In genomic region chr1:173122958-173123852, GRCh38 we compare ENCODE assay signal across 1 cellular context.
TF ChIP-seq lines count a peak whose summit lies in the region.

No MANE protein-coding gene starts in this region.

TF ChIP-seq in K562, 482 proteins besides CTCF, POLR2A, EP300 and RAD21 (continued from another document):
- TF ChIP-seq ZNF318 (IDR thresholded peaks at IDR 0.05; ENCODE audit: borderline replicate concordance in 1 of 2, low read depth in 1 of 2) (0 out of 4 replicates have a peak, but pooled peaks of 1 of the 2 experiments have one; percentile 18), ETV1 (tag; conservative IDR thresholded peaks at IDR 0.05; ENCODE audit: low read depth) (peak; percentile 4; the same call in 1 of the 2 replicates), ZNF165 (CRISPR knock-in tag; IDR thresholded peaks at IDR 0.05; ENCODE audit: borderline replicate concordance) (no peak), RFX7 (CRISPR knock-in tag; IDR thresholded peaks at IDR 0.05) (no peak), ZBTB11 (CRISPR knock-in tag; IDR thresholded peaks at IDR 0.05) (0 out of 6 replicates have a peak, but pooled peaks of 1 of the 3 experiments have one; percentile 39), CTBP1 (IDR thresholded peaks at IDR 0.05; ENCODE audit: borderline replicate concordance) (0 out of 2 replicates have a peak, but pooled peaks have one; percentile 17), SRF (CRISPR knock-in tag; IDR thresholded peaks at IDR 0.05) (peak in 1 of 2 experiments; percentile 92; a peak in 3 of 4 replicates), ZNF280B (CRISPR knock-in tag; IDR thresholded peaks at IDR 0.05) (no peak), GABPA (tag; conservative IDR thresholded peaks at IDR 0.05; ENCODE audit: low read depth) (peak; percentile 76), ZNF395 (CRISPR knock-in tag; IDR thresholded peaks at IDR 0.05) (peak; percentile 70; the same call in 1 of the 2 replicates), ZNF79 (CRISPR knock-in tag; IDR thresholded peaks at IDR 0.05; ENCODE audit: low read depth) (0 out of 2 replicates have a peak, but pooled peaks have one; percentile 36), ELF1 (tag; IDR thresholded peaks at IDR 0.05) (0 out of 2 replicates have a peak, but pooled peaks have one; percentile 19), MCM3 (IDR thresholded peaks at IDR 0.05) (no peak), ATF3 (IDR thresholded peaks at IDR 0.05) (peak; percentile 45; the same call in 1 of the 2 replicates), ATF3 (CRISPR knock-in tag; conservative IDR thresholded peaks at IDR 0.05) (no peak), NR2C2 (CRISPR knock-in tag; IDR thresholded peaks at IDR 0.05) (no peak), NR2C2 (tag; IDR thresholded peaks at IDR 0.05) (peak; percentile 87)
